In genomic region chr3:98763076-98763475, GRCh38 we compare ENCODE assay signal across 8 cellular contexts. TPM values are rescaled to one million over a fixed set of nuclear protein-coding genes. Genes with fewer than 3 reads are reported as not detected.
DNase-seq lines count a peak whose midpoint lies in the region; ATAC-seq and TF ChIP-seq lines count a peak whose summit lies in the region.

A gene with protein sequence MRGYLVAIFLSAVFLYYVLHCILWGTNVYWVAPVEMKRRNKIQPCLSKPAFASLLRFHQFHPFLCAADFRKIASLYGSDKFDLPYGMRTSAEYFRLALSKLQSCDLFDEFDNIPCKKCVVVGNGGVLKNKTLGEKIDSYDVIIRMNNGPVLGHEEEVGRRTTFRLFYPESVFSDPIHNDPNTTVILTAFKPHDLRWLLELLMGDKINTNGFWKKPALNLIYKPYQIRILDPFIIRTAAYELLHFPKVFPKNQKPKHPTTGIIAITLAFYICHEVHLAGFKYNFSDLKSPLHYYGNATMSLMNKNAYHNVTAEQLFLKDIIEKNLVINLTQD (plus strand): TSS chr3:98763340. CDS start chr3:98768441, 5,101 bp downstream.

- WGBS in lung, 2 donors: 20 to 29% methylated on average over 1 of the region's 1 CpG

- DNase-seq in A673 (ENCODE audit: low spot score) (peak; percentile 39), amniotic epithelial cell (ENCODE audit: low read depth) (peak; percentile 90), lung (ENCODE audit: low spot score) (peak; percentile 61)
- DNase-seq in NK-92 treated with Interleukin-12 subunit alpha and Interleukin-12 subunit beta, amount 100 ng/mL, for 24 hours (lab: John Stamatoyannopoulos, UW): no peak

- no TSS peak for BruUV-seq in A673 (replicated peaks; lab: Mats Ljungman, UMichigan)

- H3K27me3 ChIP-seq in A673 (replicated peaks; ENCODE audit: insufficient read depth, low read depth, low read length, poor library complexity) (no peaks in the 10 kb centered on the region), lung (ENCODE audit: control insufficient read depth, insufficient read depth) (no peaks in the 10 kb centered on the region)

- H3K27ac ChIP-seq in A673 (ENCODE audit: low read depth, low read length, poor library complexity, severe bottlenecking): no peak within 1 kb of the TSS
- peak within 1 kb of the TSS; percentile 77 to 83 for H3K27ac ChIP-seq in lung (ENCODE audit: low read depth in 1 of 2, low read length in 1 of 2)

- no peak for TF ChIP-seq CTCF in A673 (conservative IDR thresholded peaks at IDR 0.05; ENCODE audit: low read depth, low read length)
- TF ChIP-seq CTCF in lung (IDR thresholded peaks at IDR 0.05; ENCODE audit: control extremely low read depth, extremely low read depth): no peak

- POLR2A ChIA-PET in A673 (lab: Charles Lee; ENCODE audit: low non-redundant PET): no interaction called here

- intact Hi-C loops in A673 (cut with micrococcal nuclease; ENCODE audit: unreplicated experiment): no loop called here

- no peaks in the 10 kb centered on the region for H3K9me3 ChIP-seq in A673 (ENCODE audit: low read depth, low read length, poor library complexity, severe bottlenecking)
- no peaks in the 10 kb centered on the region for H3K9me3 ChIP-seq in lung (ENCODE audit: control insufficient read depth in 2 of 2, insufficient read depth in 1 of 2, low read length in 1 of 2)

- H3K4me1 ChIP-seq in A673 (ENCODE audit: insufficient read depth, low read length, poor library complexity, severe bottlenecking) (peaks cover 22% of the 10 kb centered on the region), lung (ENCODE audit: control insufficient read depth in 2 of 2, insufficient read depth in 2 of 2, low read length in 2 of 2) (peaks cover 7 to 54% of the 10 kb centered on the region in 2 donors)

- H3K4me3 ChIP-seq in A673 (ENCODE audit: low read depth, low read length, poor library complexity, severe bottlenecking) (no peak within 1 kb of the TSS), lung (peak within 1 kb of the TSS; percentile 12)

- peak; percentile 54 for ATAC-seq in HG02759 (IDR thresholded peaks at IDR 0.05; ENCODE audit: unreplicated experiment)
- ATAC-seq in lung (ENCODE audit: insufficient read depth, low FRiP score): peak; percentile 20
- ATAC-seq in HG03457 (IDR thresholded peaks at IDR 0.05; ENCODE audit: unreplicated experiment): no peak
- no peak for ATAC-seq in GM21576 (IDR thresholded peaks at IDR 0.05; ENCODE audit: unreplicated experiment)
- no peak for ATAC-seq in GM18870 (IDR thresholded peaks at IDR 0.05; ENCODE audit: unreplicated experiment)

- CTCF ChIA-PET in A673 (lab: Charles Lee): no interaction called here

- H3K36me3 ChIP-seq in A673 (ENCODE audit: insufficient read depth, low read length, poor library complexity, severe bottlenecking) (no peaks in the 10 kb centered on the region), lung (ENCODE audit: control insufficient read depth in 2 of 2, insufficient read depth in 2 of 2, low read length in 2 of 2) (peaks cover 0 to 1% of the 10 kb centered on the region in 2 donors)

RNA-seq across cellular contexts. Expression of the gene that starts here (rescaled TPM):
- total RNA-seq in A673 (2021): 4.8 and 8.2 TPM in 2 replicates
- 10 to 100 TPM; 18.5 to 21.7 TPM for total RNA-seq in lung
- polyA plus RNA-seq in lung: 10 to 100 TPM; 13.6 to 22.9 TPM

Comparison
In these comparisons a context has a peak if more than half of its experiments do, and no peak if none do; other contexts are left out.
1. ATAC-seq: peak in HG02759 (single experiment) and lung (single experiment); none in HG03457 (single experiment), GM21576 (single experiment) and GM18870 (single experiment).